ENCODE assay signal across 33 cellular contexts in the genomic region with DNA sequence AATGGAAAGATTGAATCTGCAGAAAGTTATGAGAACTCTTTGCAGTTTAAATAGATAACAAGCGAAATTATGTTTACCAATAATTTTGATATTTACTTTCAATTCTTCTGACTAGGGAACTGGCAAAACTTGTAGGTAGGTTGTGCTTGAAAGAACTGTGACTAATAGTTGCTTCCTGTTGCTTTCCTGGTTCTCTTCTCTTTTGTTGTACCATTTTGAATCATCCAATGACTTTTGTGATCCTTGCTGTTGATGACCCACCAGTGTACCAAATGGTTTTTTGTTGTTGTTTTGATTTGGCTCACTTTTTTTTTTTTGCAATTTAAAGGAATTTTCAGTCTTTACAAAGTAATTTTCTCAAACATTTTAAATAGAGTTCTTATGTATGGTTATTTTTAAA.
DNase-seq lines count a peak whose midpoint lies in the region; ATAC-seq, FAIRE-seq and TF ChIP-seq lines count a peak whose summit lies in the region.
"Had no signal": no experiment of that assay in that cellular context is flagged by ENCODE, and none has a peak within 500 bp of the region (broad histone marks: within the 10 kb centered on the region; RNA-seq: fewer than 3 reads in every experiment).

No MANE protein-coding gene starts in this region.

- H4K20me1 ChIP-seq in HCT116 (ENCODE audit: insufficient read depth): no peaks in the 10 kb centered on the region

- H3K36me3 ChIP-seq in ACC112 (ENCODE audit: insufficient read depth, low read length) (no peaks in the 10 kb centered on the region), HCT116 (ENCODE audit: control insufficient read depth in 1 of 2, insufficient read depth in 2 of 2, low read length in 2 of 2) (no peaks in the 10 kb centered on the region), RWPE2 (ENCODE audit: low read depth) (no peaks in the 10 kb centered on the region)
- H3K36me3 ChIP-seq: cardiac muscle cell, left ventricle myocardium inferior, pancreas, right atrium auricular region had no signal

- no peak overlapping the region for H3K4me3 Mint-ChIP-seq in endothelial cell (ENCODE audit: unreplicated experiment)
- no peak overlapping the region for H3K4me3 Mint-ChIP-seq in T-cell
- H3K4me3 Mint-ChIP-seq: activated CD4-positive, alpha-beta T cell treated with anti-CD3 and anti-CD28 coated beads, Interleukin-2, amount 10 ng/mL, durations not matched to agents 24 days and 14 days; activated naive CD8-positive, alpha-beta T cell treated with anti-CD3 and anti-CD28 coated beads for 36 hours; CD8-positive, alpha-beta memory T cell; GM23338; neural crest cell had no signal

- peak overlapping the region; percentile 78 for H3K9ac ChIP-seq in HCT116 (ENCODE audit: low read length)

- H3K9me3 ChIP-seq in HCT116 (ENCODE audit: control insufficient read depth in 1 of 2, insufficient read depth in 1 of 2, low read depth in 1 of 2, low read length in 2 of 2) (no peaks in the 10 kb centered on the region), RWPE2 (ENCODE audit: severe bottlenecking) (no peaks in the 10 kb centered on the region)
- H3K9me3 ChIP-seq: left ventricle myocardium inferior, pancreas, right atrium auricular region had no signal

- intact Hi-C loops in HCT116 (cut with micrococcal nuclease): no loop called here

- RAD21 ChIA-PET in HCT116 (lab: Charles Lee; ENCODE audit: low non-redundant PET in 1 of 2, low total read pairs in 2 of 2, uncharacterized antibody in 2 of 2, unreplicated experiment in 2 of 2): no interaction called here

- TF ChIP-seq CTCF in HCT116 (IDR thresholded peaks at IDR 0.05 in 2 of 3, conservative IDR thresholded peaks at IDR 0.05 in 1 of 3; ENCODE audit: borderline replicate concordance in 1 of 3, insufficient read depth in 1 of 3, low read depth in 2 of 3, low read length in 2 of 3) (no peak), RWPE2 (IDR thresholded peaks at IDR 0.05; ENCODE audit: poor library complexity, severe bottlenecking) (no peak), endothelial cell (IDR thresholded peaks at IDR 0.05; ENCODE audit: unreplicated experiment) (no peak)

- H3K27ac Mint-ChIP-seq in endothelial cell (ENCODE audit: unreplicated experiment): no peak overlapping the region
- no peak overlapping the region for H3K27ac Mint-ChIP-seq in T-cell
- H3K27ac Mint-ChIP-seq: activated CD4-positive, alpha-beta T cell treated with anti-CD3 and anti-CD28 coated beads, Interleukin-2, amount 10 ng/mL, durations not matched to agents 24 days and 14 days; activated naive CD8-positive, alpha-beta T cell treated with anti-CD3 and anti-CD28 coated beads for 36 hours; CD8-positive, alpha-beta memory T cell; GM23338 had no signal

- H3K4me1 Mint-ChIP-seq in endothelial cell (ENCODE audit: unreplicated experiment): no peaks in the 10 kb centered on the region
- H3K4me1 Mint-ChIP-seq in T-cell: no peaks in the 10 kb centered on the region
- H3K4me1 Mint-ChIP-seq: CD8-positive, alpha-beta memory T cell; GM23338 had no signal

- H2AFZ ChIP-seq in ACC112 (ENCODE audit: low read length, unreplicated experiment) (no peak overlapping the region), HCT116 (ENCODE audit: low read depth, low read length, poor library complexity, severe bottlenecking) (no peak overlapping the region)

- H3K27me3 Mint-ChIP-seq in endothelial cell (ENCODE audit: unreplicated experiment) (no peaks in the 10 kb centered on the region), T-cell (peaks cover 0 to 14% of the 10 kb centered on the region in 2 donors)
- H3K27me3 Mint-ChIP-seq: CD8-positive, alpha-beta memory T cell had no signal

- peak; percentile 49 for DNase-seq in HCT116 (ENCODE audit: low read depth, low spot score)
- no peak for DNase-seq in RWPE2 (ENCODE audit: low spot score)
- DNase-seq in endothelial cell (ENCODE audit: low spot score): no peak
- no peak for DNase-seq in T-cell
- no peak for DNase-seq in activated CD4-positive, alpha-beta T cell treated with anti-CD3 and anti-CD28 coated beads for 48 hours
- DNase-seq: activated CD4-positive, alpha-beta T cell treated with anti-CD3 and anti-CD28 coated beads, Interleukin-2, amount 10 ng/mL, durations not matched to agents 24 days and 14 days; activated effector memory CD4-positive, alpha-beta T cell treated with anti-CD3 and anti-CD28 coated beads, Interleukin-2, amount 50 U/mL, for 16 hours; activated naive CD8-positive, alpha-beta T cell treated with anti-CD3 and anti-CD28 coated beads for 36 hours; anterior cingulate cortex; CD8-positive, alpha-beta memory T cell; DMS153; effector CD4-positive, alpha-beta T cell; left ventricle myocardium inferior; MV-4-11; NCI-H1436 treated with DMSO at 0.1 percent for 48 hours; NCI-H2081 treated with DMSO at 0.1 percent for 48 hours; NCI-H345; NCI-H69; pancreas; SHP77; small intestine; stimulated activated naive CD8-positive, alpha-beta T cell treated with anti-CD3 and anti-CD28 coated beads, Interleukin-15, Interleukin-2, amounts not matched to agents 100 U/mL and 50 U/mL, for 24 hours; SW 1271; T1000 had no signal

- no peak for ATAC-seq in HCT116
- ATAC-seq in RWPE2 (ENCODE audit: low read depth): no peak
- ATAC-seq in GM19324 (IDR thresholded peaks at IDR 0.05; ENCODE audit: low FRiP score, unreplicated experiment): no peak
- no peak for ATAC-seq in T-cell (replicated peaks in 1 of 4)
- ATAC-seq: GM23338; Panc1; pancreas; stimulated activated naive CD8-positive, alpha-beta T cell treated with anti-CD3 and anti-CD28 coated beads, Interleukin-15, Interleukin-2, amounts not matched to agents 100 U/mL and 50 U/mL, for 24 hours had no signal

- POLR2A ChIA-PET in HCT116 (lab: Charles Lee) (interaction anchor here (0.6 to 12.1 kb wide), 12 partner anchors 11 to 82 kb away, joined by 3 to 310 read pairs (median 5); a partner anchor contains a TSS), T-cell (lab: Charles Lee) (no interaction called here)

- BruUV-seq in HCT116 (replicated peaks; lab: Mats Ljungman, UMichigan): TSS peak; percentile 53

- no peak for TF ChIP-seq RAD21 in HCT116 (IDR thresholded peaks at IDR 0.05; ENCODE audit: low read depth)

- peak; percentile 55 for FAIRE-seq in islet of Langerhans (lab: Jason Lieb, UNC)
- FAIRE-seq: colon, pancreas, small intestine had no signal

- H3K27ac ChIP-seq in ACC112 (ENCODE audit: low read depth, low read length) (peak overlapping the region; percentile 73), HCT116 (ENCODE audit: low read depth, low read length) (peak overlapping the region; percentile 97), RWPE2 (ENCODE audit: poor library complexity, severe bottlenecking) (peak overlapping the region; percentile 99)
- H3K27ac ChIP-seq: cardiac muscle cell, left ventricle myocardium inferior, pancreas, right atrium auricular region had no signal

- H3K4me1 ChIP-seq in ACC112 (ENCODE audit: control insufficient read depth, insufficient read depth, low read length, unreplicated experiment) (peaks cover 81% of the 10 kb centered on the region), HCT116 (ENCODE audit: control insufficient read depth in 1 of 2, insufficient read depth in 2 of 2, low read length in 2 of 2) (peaks cover 81 to 99% of the 10 kb centered on the region in 2 experiments), RWPE2 (ENCODE audit: insufficient read depth, poor library complexity, severe bottlenecking) (peaks cover 85% of the 10 kb centered on the region)
- H3K4me1 ChIP-seq: left ventricle myocardium inferior, pancreas, right atrium auricular region had no signal

- H3K36me3 Mint-ChIP-seq in endothelial cell (ENCODE audit: low read depth, unreplicated experiment) (no peaks in the 10 kb centered on the region), T-cell (no peaks in the 10 kb centered on the region)
- H3K36me3 Mint-ChIP-seq: activated naive CD8-positive, alpha-beta T cell treated with anti-CD3 and anti-CD28 coated beads for 36 hours; CD8-positive, alpha-beta memory T cell had no signal

- H3K27me3 ChIP-seq in ACC112 (ENCODE audit: insufficient read depth, low read length) (no peaks in the 10 kb centered on the region), HCT116 (ENCODE audit: insufficient read depth, low read length) (no peaks in the 10 kb centered on the region), RWPE2 (ENCODE audit: insufficient read depth, poor library complexity, severe bottlenecking) (no peaks in the 10 kb centered on the region)
- H3K27me3 ChIP-seq: cardiac muscle cell, right atrium auricular region had no signal

- TF ChIP-seq POLR2A in HCT116 (IDR thresholded peaks at IDR 0.05; ENCODE audit: borderline replicate concordance, extremely low read depth, insufficient read depth, insufficient read length): no peak

- H3K4me3 ChIP-seq in ACC112 (ENCODE audit: low read depth, low read length) (no peak overlapping the region), HCT116 (replicated peaks in 1 of 2; ENCODE audit: low read depth in 1 of 2, low read length in 2 of 2) (peak overlapping the region in 1 of 2 experiments; percentile 60; a peak in 1 of 4 replicates), RWPE2 (ENCODE audit: severe bottlenecking) (no peak overlapping the region)
- H3K4me3 ChIP-seq: cardiac muscle cell, GM23338, left ventricle myocardium inferior, pancreas, right atrium auricular region had no signal

- H3K79me2 ChIP-seq in ACC112 (ENCODE audit: control insufficient read depth, insufficient read depth, low read length, unreplicated experiment) (peaks cover 29% of the 10 kb centered on the region), HCT116 (ENCODE audit: insufficient read depth, low read length) (peaks cover 80% of the 10 kb centered on the region)

- no peaks in the 10 kb centered on the region for H3K9me3 Mint-ChIP-seq in endothelial cell (ENCODE audit: unreplicated experiment)
- no peaks in the 10 kb centered on the region for H3K9me3 Mint-ChIP-seq in T-cell
- H3K9me3 Mint-ChIP-seq: activated CD4-positive, alpha-beta T cell treated with anti-CD3 and anti-CD28 coated beads, Interleukin-2, amount 10 ng/mL, durations not matched to agents 24 days and 14 days; activated naive CD8-positive, alpha-beta T cell treated with anti-CD3 and anti-CD28 coated beads for 36 hours; GM23338; neural crest cell had no signal

- CTCF ChIA-PET in HCT116 (lab: Charles Lee) (no interaction called here), T-cell (lab: Charles Lee) (no interaction called here)

- H3K4me2 ChIP-seq in HCT116 (ENCODE audit: low read length): peak overlapping the region; percentile 85
- H3K4me2 ChIP-seq: GM23338 had no signal

- H3K9me2 ChIP-seq in HCT116 (ENCODE audit: insufficient read depth): no peaks in the 10 kb centered on the region

TF ChIP-seq in HCT116, 20 proteins besides CTCF, POLR2A, EP300 and RAD21:
- no peak for TF ChIP-seq EZH2 (IDR thresholded peaks at IDR 0.05)
- TF ChIP-seq SRF (IDR thresholded peaks at IDR 0.05; ENCODE audit: low read depth): 0 out of 2 replicates have a peak, but pooled peaks have one; percentile 29
